ENCODE assay signal across 18 cellular contexts in genomic region chr2:127619901-127620705, GRCh38. TPM values are rescaled to one million over a fixed set of nuclear protein-coding genes. Genes with fewer than 3 reads are reported as not detected.
DNase-seq lines count a peak whose midpoint lies in the region; ATAC-seq and TF ChIP-seq lines count a peak whose summit lies in the region.
"Had no signal": no experiment of that assay in that cellular context is flagged by ENCODE, and none has a peak within 500 bp of the region (broad histone marks: within the 10 kb centered on the region; RNA-seq: fewer than 3 reads in every experiment).

No MANE protein-coding gene starts in this region.

- H3K9me3 Mint-ChIP-seq in activated CD4-positive, alpha-beta T cell treated with anti-CD3 and anti-CD28 coated beads, Interleukin-2, amount 10 ng/mL, durations not matched to agents 24 days and 14 days, result no peaks in the 10 kb centered on the region
- H3K9me3 Mint-ChIP-seq in type B pancreatic cell, result no peaks in the 10 kb centered on the region
- H3K9me3 Mint-ChIP-seq in immature natural killer cell, result no peaks in the 10 kb centered on the region

- H3K4me1 ChIP-seq in Panc1 (ENCODE audit: control insufficient read depth, insufficient read depth, low read length), result no peaks in the 10 kb centered on the region
- H3K4me1 ChIP-seq: Caco-2, tibial artery had no signal

- no peaks in the 10 kb centered on the region for H3K27me3 ChIP-seq in Panc1 (ENCODE audit: control insufficient read depth, insufficient read depth, low read length)

- H3K9me3 ChIP-seq in Panc1 (ENCODE audit: control insufficient read depth, insufficient read depth, low read depth, low read length), result no peaks in the 10 kb centered on the region
- H3K9me3 ChIP-seq: Caco-2, tibial artery had no signal

- CTCF ChIA-PET in Panc1 (lab: Charles Lee), result no interaction called here

- H3K27ac Mint-ChIP-seq in activated CD4-positive, alpha-beta T cell treated with anti-CD3 and anti-CD28 coated beads, Interleukin-2, amount 10 ng/mL, durations not matched to agents 24 days and 14 days, result no peak overlapping the region
- H3K27ac Mint-ChIP-seq in type B pancreatic cell (no peak overlapping the region), immature natural killer cell (no peak overlapping the region)

- H3K4me3 Mint-ChIP-seq in activated CD4-positive, alpha-beta T cell treated with anti-CD3 and anti-CD28 coated beads, Interleukin-2, amount 10 ng/mL, durations not matched to agents 24 days and 14 days, result no peak overlapping the region
- H3K4me3 Mint-ChIP-seq in type B pancreatic cell, result no peak overlapping the region
- H3K4me3 Mint-ChIP-seq in immature natural killer cell, result no peak overlapping the region

- in situ Hi-C loops in Panc1 (cut with HindIII; ENCODE audit: low pct_unique_long_range_greater_than_20kb, low sequenced_read_pairs), result no loop called here

- H3K27ac ChIP-seq in Panc1 (ENCODE audit: low read length), result no peak overlapping the region
- H3K27ac ChIP-seq: tibial artery had no signal

- ATAC-seq in Panc1 (peak; percentile 52), HG02798 (IDR thresholded peaks at IDR 0.05; ENCODE audit: poor library complexity, unreplicated experiment) (no peak)

- BruUV-seq in Panc1 (replicated peaks; lab: Mats Ljungman, UMichigan), result no TSS peak

- peaks cover 18% of the 10 kb centered on the region for H3K27me3 Mint-ChIP-seq in activated CD4-positive, alpha-beta T cell treated with anti-CD3 and anti-CD28 coated beads, Interleukin-2, amount 10 ng/mL, durations not matched to agents 24 days and 14 days
- H3K27me3 Mint-ChIP-seq in type B pancreatic cell (peaks cover 7% of the 10 kb centered on the region), immature natural killer cell (ENCODE audit: low read depth in 3 of 3) (peaks cover under 1 to 6% (median 4%) of the 10 kb centered on the region in 3 donors)

- H3K36me3 Mint-ChIP-seq in activated CD4-positive, alpha-beta T cell treated with anti-CD3 and anti-CD28 coated beads, Interleukin-2, amount 10 ng/mL, durations not matched to agents 24 days and 14 days (ENCODE audit: low read depth), result no peaks in the 10 kb centered on the region
- no peaks in the 10 kb centered on the region for H3K36me3 Mint-ChIP-seq in type B pancreatic cell
- no peaks in the 10 kb centered on the region for H3K36me3 Mint-ChIP-seq in immature natural killer cell

- POLR2A ChIA-PET in Panc1 (lab: Charles Lee), result no interaction called here

- DNase-seq in activated CD4-positive, alpha-beta T cell treated with anti-CD3 and anti-CD28 coated beads for 48 hours, result peak; percentile 5
- no peak for DNase-seq in activated CD4-positive, alpha-beta T cell treated with anti-CD3 and anti-CD28 coated beads, Interleukin-2, amount 10 ng/mL, durations not matched to agents 24 days and 14 days
- DNase-seq in Panc1 (ENCODE audit: low read depth, low spot score) (no peak), left kidney (ENCODE audit: low read depth, low spot score) (peak; percentile 62), type B pancreatic cell (ENCODE audit: extremely low spot score, unreplicated experiment) (peak; percentile 49), SKM-1 treated with dmso at 0.1 percent for 144 hours (lab: John Stamatoyannopoulos, UW; ENCODE audit: unreplicated experiment) (no peak), immature natural killer cell (no peak)
- DNase-seq: activated CD4-positive, alpha-beta T cell treated with anti-CD3 and anti-CD28 coated beads, Interleukin-2, amount 50 U/mL, for 4 hours; activated naive CD4-positive, alpha-beta T cell treated with anti-CD3 and anti-CD28 coated beads, Interleukin-2, amount 50 U/mL, for 16 hours; hippocampal formation; Kasumi-1; mammary epithelial cell; NCI-H1694; occipital lobe; tibial artery had no signal

- H3K4me1 Mint-ChIP-seq in activated CD4-positive, alpha-beta T cell treated with anti-CD3 and anti-CD28 coated beads, Interleukin-2, amount 10 ng/mL, durations not matched to agents 24 days and 14 days, result peaks cover 4% of the 10 kb centered on the region
- H3K4me1 Mint-ChIP-seq in type B pancreatic cell (ENCODE audit: unreplicated experiment), result no peaks in the 10 kb centered on the region
- H3K4me1 Mint-ChIP-seq in immature natural killer cell, result no peaks in the 10 kb centered on the region

- H3K36me3 ChIP-seq in Panc1 (ENCODE audit: control insufficient read depth, insufficient read depth, low read length), result no peaks in the 10 kb centered on the region
- H3K36me3 ChIP-seq: tibial artery had no signal

- intact Hi-C loops in activated CD4-positive, alpha-beta T cell treated with anti-CD3 and anti-CD28 coated beads, Interleukin-2, amount 10 ng/mL, durations not matched to agents 24 days and 14 days (cut with micrococcal nuclease), result no loop called here
- intact Hi-C loops in Panc1 (cut with micrococcal nuclease; ENCODE audit: unreplicated experiment), result no loop called here

- no peak overlapping the region for H3K4me3 ChIP-seq in Panc1 (ENCODE audit: low read depth in 2 of 2, low read length in 2 of 2)
- H3K4me3 ChIP-seq: tibial artery had no signal

- TF ChIP-seq CTCF in Panc1 (IDR thresholded peaks at IDR 0.05), result no peak
- no peak for TF ChIP-seq CTCF in type B pancreatic cell (conservative IDR thresholded peaks at IDR 0.05)

RNA-seq across cellular contexts. Expression of gene GPR17, which starts 25.9 kb away (rescaled TPM):
- total RNA-seq in activated CD4-positive, alpha-beta T cell treated with anti-CD3 and anti-CD28 coated beads, Interleukin-2, amount 10 ng/mL, durations not matched to agents 24 days and 14 days, result not detected in 2 replicates
- total RNA-seq in Panc1 (2021; ENCODE audit: unreplicated experiment), result not detected
- polyA plus RNA-seq in Panc1 (2012; ENCODE audit: insufficient read length), result not detected
- 0.19 TPM in 1 of 2 replicates, not detected in the other for total RNA-seq in type B pancreatic cell (ENCODE audit: low replicate concordance)
- polyA plus RNA-seq in immature natural killer cell, result not detected
- total RNA-seq: Caco-2, epithelial cell of proximal tubule, mammary epithelial cell had no signal
- polyA plus RNA-seq: mammary epithelial cell had no signal

RNA-seq across cellular contexts. Expression of gene LIMS2, which starts 55.2 kb away (rescaled TPM):
- total RNA-seq in activated CD4-positive, alpha-beta T cell treated with anti-CD3 and anti-CD28 coated beads, Interleukin-2, amount 10 ng/mL, durations not matched to agents 24 days and 14 days, result 7.2 and 8.4 TPM in 2 replicates
- total RNA-seq in Panc1 (2021; ENCODE audit: unreplicated experiment) (8.9 TPM), type B pancreatic cell (ENCODE audit: low replicate concordance) (13.1 and 20.5 TPM in 2 replicates)
- 7.1 TPM for polyA plus RNA-seq in Panc1 (2012; ENCODE audit: insufficient read length)
- polyA plus RNA-seq in immature natural killer cell, result under 1 TPM in 1 of 3 donors, not detected in 2; 0.40 TPM

Comparison
In these comparisons a context has a peak if more than half of its experiments do, and no peak if none do; other contexts are left out.
1. DNase-seq: peak in activated CD4-positive, alpha-beta T cell treated with anti-CD3 and anti-CD28 coated beads for 48 hours (single experiment), left kidney (single experiment) and type B pancreatic cell (single experiment); none in activated CD4-positive, alpha-beta T cell treated with anti-CD3 and anti-CD28 coated beads, Interleukin-2, amount 10 ng/mL, durations not matched to agents 24 days and 14 days (single experiment), Panc1 (single experiment), SKM-1 treated with dmso at 0.1 percent for 144 hours (single experiment) and immature natural killer cell (0 of 3).